9 cellular contexts compared by ENCODE assay signal in genomic region chr1:38071530-38072266, GRCh38. TPM values are rescaled to one million over a fixed set of nuclear protein-coding genes. Genes with fewer than 3 reads are reported as not detected.
DNase-seq lines count a peak whose midpoint lies in the region; ATAC-seq, FAIRE-seq and TF ChIP-seq lines count a peak whose summit lies in the region.
"Had no signal": no experiment of that assay in that cellular context is flagged by ENCODE, and none has a peak within 500 bp of the region (broad histone marks: within the 10 kb centered on the region; RNA-seq: fewer than 3 reads in every experiment).

No MANE protein-coding gene starts in this region.

- peak; percentile 18 for TF ChIP-seq CTCF in kidney (IDR thresholded peaks at IDR 0.05; ENCODE audit: borderline replicate concordance, extremely low read depth, insufficient read depth)

- ATAC-seq in HG03108 (IDR thresholded peaks at IDR 0.05; ENCODE audit: unreplicated experiment): no peak

- no peak overlapping the region for H3K27ac ChIP-seq in kidney (ENCODE audit: low read depth in 2 of 2, low read length in 2 of 2)

- intact Hi-C loops in kidney (cut with DNase I): no loop called here

- peak; percentile 22 for DNase-seq in COR-L47 (lab: John Stamatoyannopoulos, UW)
- DNase-seq in H7: peak; percentile 77
- DNase-seq in SW480 (ENCODE audit: low spot score): peak; percentile 49
- no peak for DNase-seq in kidney
- DNase-seq in amniotic stem cell (lab: John Stamatoyannopoulos, UW): no peak
- no peak for DNase-seq in SHP77 (lab: John Stamatoyannopoulos, UW)
- no peak for DNase-seq in NK-92 treated with Interleukin-12 subunit alpha and Interleukin-12 subunit beta, amount 100 ng/mL, for 24 hours (lab: John Stamatoyannopoulos, UW)

- FAIRE-seq in kidney (lab: Jason Lieb, UNC): no peak

- no peaks in the 10 kb centered on the region for H3K9me3 ChIP-seq in kidney (ENCODE audit: control insufficient read depth in 1 of 2, low read length in 2 of 2)
- H3K9me3 ChIP-seq: HAP-1 had no signal

- H3K4me1 ChIP-seq in kidney (ENCODE audit: control insufficient read depth in 1 of 2, insufficient read depth in 1 of 2, low read depth in 1 of 2, low read length in 2 of 2): no peaks in the 10 kb centered on the region
- H3K4me1 ChIP-seq: HAP-1 had no signal

- H3K36me3 ChIP-seq in H7 (replicated peaks; ENCODE audit: control insufficient read depth, insufficient read depth, low read length) (no peaks in the 10 kb centered on the region), kidney (ENCODE audit: control insufficient read depth in 1 of 2, insufficient read depth in 2 of 2, low read length in 2 of 2) (no peaks in the 10 kb centered on the region)
- H3K36me3 ChIP-seq: HAP-1 had no signal

- no peak overlapping the region for H3K4me3 ChIP-seq in H7 (ENCODE audit: insufficient read depth, low read depth, low read length)
- H3K4me3 ChIP-seq in kidney (ENCODE audit: low read length in 2 of 2): no peak overlapping the region
- H3K4me3 ChIP-seq: HAP-1 had no signal

- H3K9ac ChIP-seq in kidney (ENCODE audit: low read length in 2 of 2): no peak overlapping the region

- H3K27me3 ChIP-seq in H7 (ENCODE audit: control insufficient read depth, insufficient read depth, low read length): no peaks in the 10 kb centered on the region; the same call in 1 of the 2 replicates

RNA-seq across cellular contexts. Expression of gene POU3F1, which starts 25.1 kb away (rescaled TPM):
- 2.9 and 4.8 TPM in 2 replicates for total RNA-seq in H7 (2014; rRNA removed; shearing (Covaris generic))
- not detected for total RNA-seq in kidney
- not detected for polyA plus RNA-seq in kidney (ENCODE audit: insufficient read depth, low read depth, low replicate concordance)

RNA-seq across cellular contexts. Expression of gene UTP11, which starts 59.2 kb away (rescaled TPM):
- 70.5 and 87.7 TPM in 2 replicates for total RNA-seq in H7 (2014; rRNA removed; shearing (Covaris generic))
- 26.2 TPM for total RNA-seq in kidney
- polyA plus RNA-seq in kidney (ENCODE audit: insufficient read depth, low read depth, low replicate concordance): 24.2 TPM

Comparison
In these comparisons a context has a peak if more than half of its experiments do, and no peak if none do; other contexts are left out.
1. DNase-seq: peak in COR-L47 (single experiment), H7 (single experiment) and SW480 (single experiment); none in kidney (single experiment), amniotic stem cell (single experiment), SHP77 (0 of 2) and NK-92 treated with Interleukin-12 subunit alpha and Interleukin-12 subunit beta, amount 100 ng/mL, for 24 hours (single experiment).